2 cellular contexts compared by ENCODE assay signal in genomic region chrX:150647331-150647730, GRCh38.
TF ChIP-seq lines count a peak whose summit lies in the region.

No MANE protein-coding gene starts in this region.

TF ChIP-seq in WTC11, 78 proteins besides CTCF, POLR2A, EP300 and RAD21:
- no peak for TF ChIP-seq GRHL2 (CRISPR knock-in tag; IDR thresholded peaks at IDR 0.05; ENCODE audit: insufficient replicate concordance, severe bottlenecking)
- TF ChIP-seq RORB (CRISPR knock-in tag; IDR thresholded peaks at IDR 0.05) = no peak
- TF ChIP-seq CBFB (CRISPR knock-in tag; IDR thresholded peaks at IDR 0.05; ENCODE audit: low read depth) = no peak
- TF ChIP-seq FOXJ3 (CRISPR knock-in tag; IDR thresholded peaks at IDR 0.05; ENCODE audit: borderline replicate concordance) = no peak
- no peak for TF ChIP-seq NFE2L1 (CRISPR knock-in tag; IDR thresholded peaks at IDR 0.05)
- TF ChIP-seq ZMAT4 (CRISPR knock-in tag; IDR thresholded peaks at IDR 0.05) = no peak
- TF ChIP-seq ZNF416 (CRISPR knock-in tag; IDR thresholded peaks at IDR 0.05) = no peak
- no peak for TF ChIP-seq IRF2 (CRISPR knock-in tag; IDR thresholded peaks at IDR 0.05; ENCODE audit: borderline replicate concordance, low read depth)
- no peak for TF ChIP-seq FOXP1 (CRISPR knock-in tag; IDR thresholded peaks at IDR 0.05; ENCODE audit: borderline replicate concordance)
- no peak for TF ChIP-seq GTF2I (CRISPR knock-in tag; conservative IDR thresholded peaks at IDR 0.05)
- TF ChIP-seq CREB1 (CRISPR knock-in tag; IDR thresholded peaks at IDR 0.05) = no peak
- no peak for TF ChIP-seq JUN (CRISPR knock-in tag; IDR thresholded peaks at IDR 0.05)
- no peak for TF ChIP-seq ZNF671 (CRISPR knock-in tag; IDR thresholded peaks at IDR 0.05)
- no peak for TF ChIP-seq ETV6 (CRISPR knock-in tag; IDR thresholded peaks at IDR 0.05)
- no peak for TF ChIP-seq MAX (CRISPR knock-in tag; IDR thresholded peaks at IDR 0.05)
- TF ChIP-seq ZBTB21 (CRISPR knock-in tag; IDR thresholded peaks at IDR 0.05; ENCODE audit: borderline replicate concordance) = no peak
- no peak for TF ChIP-seq TEAD1 (CRISPR knock-in tag; IDR thresholded peaks at IDR 0.05)
- no peak for TF ChIP-seq ZNF263 (CRISPR knock-in tag; IDR thresholded peaks at IDR 0.05; ENCODE audit: low read depth)
- no peak for TF ChIP-seq ARID4B (CRISPR knock-in tag; IDR thresholded peaks at IDR 0.05; ENCODE audit: borderline replicate concordance)
- no peak for TF ChIP-seq ZNF281 (CRISPR knock-in tag; IDR thresholded peaks at IDR 0.05)

TF ChIP-seq in endothelial cell of umbilical vein, 7 proteins besides CTCF, POLR2A, EP300 and RAD21:
- TF ChIP-seq GATA2 (IDR thresholded peaks at IDR 0.05; ENCODE audit: insufficient read depth, insufficient read length, low read depth, low read length) (no peak), MAX (IDR thresholded peaks at IDR 0.05; ENCODE audit: insufficient read depth, insufficient read length) (no peak), FOS (IDR thresholded peaks at IDR 0.05; ENCODE audit: borderline replicate concordance, insufficient read depth, low read length) (no peak), POLR2AphosphoS5 (IDR thresholded peaks at IDR 0.05; ENCODE audit: insufficient read depth, low read depth, low read length) (no peak)
TF ChIP-seq in endothelial cell of umbilical vein: peak in this region for 0.
